In the genomic region with DNA sequence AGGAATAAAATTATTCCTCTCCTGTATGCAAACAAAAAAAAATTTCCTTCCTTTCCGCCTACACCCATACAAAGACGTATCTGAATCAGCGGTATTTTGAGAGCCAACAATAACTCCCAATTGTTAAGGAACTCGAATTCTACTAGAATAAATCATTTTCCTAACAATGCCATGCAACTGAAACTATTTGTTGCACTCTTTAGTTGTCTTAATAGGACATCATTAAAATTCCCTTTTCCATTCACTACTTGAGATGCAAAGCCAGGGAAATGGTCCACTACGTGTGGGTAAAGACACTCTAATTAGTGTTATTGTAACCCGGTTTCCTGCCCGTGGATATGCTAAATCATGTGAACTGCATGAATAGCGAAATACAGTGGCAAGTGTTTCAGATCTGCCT, we compare ENCODE assay signal across 15 cellular contexts.
"Had no signal": no experiment of that assay in that cellular context is flagged by ENCODE, and none has a peak within 500 bp of the region (broad histone marks: within the 10 kb centered on the region; RNA-seq: fewer than 3 reads in every experiment).

No MANE protein-coding gene starts in this region.

- ATAC-seq: left lung, natural killer cell, sciatic nerve had no signal

- H3K27ac Mint-ChIP-seq: activated CD4-positive, alpha-beta T cell treated with anti-CD3 and anti-CD28 coated beads, Interleukin-2, amount 10 ng/mL, durations not matched to agents 24 days and 14 days; activated naive CD8-positive, alpha-beta T cell treated with anti-CD3 and anti-CD28 coated beads for 36 hours; natural killer cell; stimulated activated naive CD8-positive, alpha-beta T cell treated with anti-CD3 and anti-CD28 coated beads, Interleukin-15, Interleukin-2, amounts not matched to agents 100 ng/mL and 50 ng/mL, for 24 hours; type B pancreatic cell had no signal

- H3K4me1 ChIP-seq: gastroesophageal sphincter, left lung had no signal

- H3K27ac ChIP-seq: gastroesophageal sphincter, left lung, suprapubic skin had no signal

- H3K27me3 ChIP-seq: gastroesophageal sphincter, left lung, suprapubic skin had no signal

- H3K36me3 Mint-ChIP-seq: activated naive CD8-positive, alpha-beta T cell treated with anti-CD3 and anti-CD28 coated beads for 36 hours; natural killer cell had no signal

- H3K9me3 Mint-ChIP-seq: activated CD4-positive, alpha-beta T cell treated with anti-CD3 and anti-CD28 coated beads, Interleukin-2, amount 10 ng/mL, durations not matched to agents 24 days and 14 days; activated naive CD8-positive, alpha-beta T cell treated with anti-CD3 and anti-CD28 coated beads for 36 hours; stimulated activated naive CD8-positive, alpha-beta T cell treated with anti-CD3 and anti-CD28 coated beads, Interleukin-15, Interleukin-2, amounts not matched to agents 100 ng/mL and 50 ng/mL, for 24 hours; type B pancreatic cell had no signal

- DNase-seq: activated CD4-positive, alpha-beta T cell treated with anti-CD3 and anti-CD28 coated beads, Interleukin-2, amount 10 ng/mL, durations not matched to agents 24 days and 14 days; activated CD4-positive, CD25-positive, alpha-beta regulatory T cell; activated gamma-delta T cell treated with Interleukin-2 at 50 U/mL for 16 hours; activated naive CD8-positive, alpha-beta T cell treated with anti-CD3 and anti-CD28 coated beads for 36 hours; erythroblast; kidney; left lung; natural killer cell; nucleus accumbens; SW 1271 had no signal

- H3K4me1 Mint-ChIP-seq: activated CD4-positive, alpha-beta T cell treated with anti-CD3 and anti-CD28 coated beads, Interleukin-2, amount 10 ng/mL, durations not matched to agents 24 days and 14 days; activated naive CD8-positive, alpha-beta T cell treated with anti-CD3 and anti-CD28 coated beads for 36 hours; natural killer cell had no signal

- H3K4me3 ChIP-seq: gastroesophageal sphincter, left lung, suprapubic skin had no signal

- H3K27me3 Mint-ChIP-seq: activated CD4-positive, alpha-beta T cell treated with anti-CD3 and anti-CD28 coated beads, Interleukin-2, amount 10 ng/mL, durations not matched to agents 24 days and 14 days; activated naive CD8-positive, alpha-beta T cell treated with anti-CD3 and anti-CD28 coated beads for 36 hours; stimulated activated naive CD8-positive, alpha-beta T cell treated with anti-CD3 and anti-CD28 coated beads, Interleukin-15, Interleukin-2, amounts not matched to agents 100 ng/mL and 50 ng/mL, for 24 hours; type B pancreatic cell had no signal

- H3K9me3 ChIP-seq: gastroesophageal sphincter, left lung, suprapubic skin had no signal

- H3K36me3 ChIP-seq: gastroesophageal sphincter, left lung, suprapubic skin had no signal

- H3K4me3 Mint-ChIP-seq: activated CD4-positive, alpha-beta T cell treated with anti-CD3 and anti-CD28 coated beads, Interleukin-2, amount 10 ng/mL, durations not matched to agents 24 days and 14 days; activated naive CD8-positive, alpha-beta T cell treated with anti-CD3 and anti-CD28 coated beads for 36 hours; natural killer cell; stimulated activated naive CD8-positive, alpha-beta T cell treated with anti-CD3 and anti-CD28 coated beads, Interleukin-15, Interleukin-2, amounts not matched to agents 100 ng/mL and 50 ng/mL, for 24 hours; type B pancreatic cell had no signal
